In the genomic region with DNA sequence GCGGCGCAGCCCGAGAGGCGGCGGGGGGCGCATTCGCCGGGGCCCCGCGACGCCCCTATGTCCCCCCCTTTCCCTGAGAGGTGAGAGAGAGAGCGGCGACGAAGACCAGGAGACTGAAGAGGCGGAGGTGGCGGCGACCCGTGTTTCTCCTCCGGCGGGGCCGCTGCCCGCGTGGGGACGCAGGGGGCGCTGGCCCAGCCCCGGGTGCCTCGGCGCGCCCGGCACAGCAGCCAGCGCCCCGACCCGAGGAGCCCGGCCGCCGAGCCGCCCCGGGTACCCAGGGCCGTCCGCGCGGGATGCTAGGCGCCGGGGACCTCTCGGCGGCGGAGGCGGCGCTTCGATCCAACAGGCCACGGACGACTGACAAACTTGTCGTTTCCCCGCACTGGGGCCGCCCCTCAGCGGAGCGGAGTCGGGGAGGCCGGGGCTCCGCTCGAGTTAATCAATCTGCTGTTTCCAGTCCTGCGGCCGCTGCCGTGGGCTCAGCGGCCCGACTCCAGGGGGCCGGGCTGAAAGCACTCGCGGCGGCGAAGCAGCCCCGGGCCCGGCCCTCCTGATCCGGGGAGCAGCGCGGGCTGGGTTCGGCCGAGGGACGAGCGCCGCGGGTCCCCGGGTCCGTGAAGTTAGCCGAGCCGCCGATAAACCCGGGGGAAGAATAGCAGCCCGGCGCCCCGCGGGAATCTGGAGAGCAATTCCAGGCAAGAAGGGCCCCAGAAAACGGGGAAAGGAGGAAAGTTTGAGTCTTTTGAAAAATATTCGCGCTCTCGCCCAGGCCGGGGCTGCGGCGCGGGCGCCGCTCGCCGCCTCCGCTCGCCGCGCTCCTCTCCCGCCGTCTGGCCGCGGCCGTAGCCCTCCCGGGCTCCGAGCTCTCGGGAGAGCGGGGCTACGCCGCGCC, we compare ENCODE assay signal across 8 cellular contexts. TPM values are rescaled to one million over a fixed set of nuclear protein-coding genes. Genes with fewer than 3 reads are reported as not detected.
DNase-seq lines count a peak whose midpoint lies in the region; ATAC-seq and TF ChIP-seq lines count a peak whose summit lies in the region.

No MANE protein-coding gene starts in this region.

- in situ Hi-C loops in Caki2 (cut with HindIII; ENCODE audit: low pct_unique_long_range_greater_than_20kb, low sequenced_read_pairs), result no loop called here

- ATAC-seq in HG03442 (IDR thresholded peaks at IDR 0.05; ENCODE audit: unreplicated experiment) (peak; percentile 15), HG02763 (IDR thresholded peaks at IDR 0.05; ENCODE audit: unreplicated experiment) (no peak), GM21381 (IDR thresholded peaks at IDR 0.05; ENCODE audit: unreplicated experiment) (no peak)
- peak; percentile 41 to 44 for ATAC-seq in naive thymus-derived CD8-positive, alpha-beta T cell

- no peaks in the 10 kb centered on the region for H3K9me3 ChIP-seq in endodermal cell (ENCODE audit: control insufficient read depth, low read length)

- H3K4me3 ChIP-seq in endodermal cell (ENCODE audit: low read length) (peak overlapping the region; percentile 75), urinary bladder (ENCODE audit: low read depth, low read length) (peak overlapping the region; percentile 59)

- no peak overlapping the region for H3K27ac ChIP-seq in endodermal cell (ENCODE audit: low read depth, low read length)
- H3K27ac ChIP-seq in urinary bladder (ENCODE audit: low read depth), result no peak overlapping the region

- peaks cover 98% of the 10 kb centered on the region for H3K27me3 ChIP-seq in endodermal cell (ENCODE audit: control insufficient read depth, insufficient read depth, low read length, poor library complexity, severe bottlenecking)

- H3K27ac Mint-ChIP-seq in activated CD4-positive, alpha-beta T cell treated with anti-CD3 and anti-CD28 coated beads, Interleukin-2, amount 10 ng/mL, durations not matched to agents 24 days and 14 days, result peak overlapping the region; percentile 60
- no peak overlapping the region for H3K27ac Mint-ChIP-seq in endodermal cell
- H3K27ac Mint-ChIP-seq in naive thymus-derived CD8-positive, alpha-beta T cell, result peak overlapping the region in 5 of 10 donors; percentile 5 to 100 (median 70)

- intact Hi-C loops in activated CD4-positive, alpha-beta T cell treated with anti-CD3 and anti-CD28 coated beads, Interleukin-2, amount 10 ng/mL, durations not matched to agents 24 days and 14 days (cut with micrococcal nuclease), result loop anchor here (5.0 kb wide), 3 partner anchors 95 to 265 kb away; partner anchors contain the start of gene CMTR1

- no peaks in the 10 kb centered on the region for H3K36me3 ChIP-seq in endodermal cell (ENCODE audit: control insufficient read depth, insufficient read depth, low read length)
- H3K36me3 ChIP-seq in urinary bladder (ENCODE audit: insufficient read depth), result no peaks in the 10 kb centered on the region

- POLR2A ChIA-PET in naive thymus-derived CD8-positive, alpha-beta T cell (lab: Charles Lee), result interaction anchor here (0.5 to 1.4 kb wide), 10 partner anchors 10 to 945 kb away, joined by 3 to 6 read pairs (median 4); no protein-coding TSS in a partner anchor

- peaks cover 30% of the 10 kb centered on the region for H3K4me1 Mint-ChIP-seq in activated CD4-positive, alpha-beta T cell treated with anti-CD3 and anti-CD28 coated beads, Interleukin-2, amount 10 ng/mL, durations not matched to agents 24 days and 14 days
- peaks cover 24% of the 10 kb centered on the region for H3K4me1 Mint-ChIP-seq in endodermal cell
- H3K4me1 Mint-ChIP-seq in naive thymus-derived CD8-positive, alpha-beta T cell, result peaks cover 23 to 37% (median 24%) of the 10 kb centered on the region in 4 donors

- peak overlapping the region; percentile 88 for H3K4me3 Mint-ChIP-seq in activated CD4-positive, alpha-beta T cell treated with anti-CD3 and anti-CD28 coated beads, Interleukin-2, amount 10 ng/mL, durations not matched to agents 24 days and 14 days
- H3K4me3 Mint-ChIP-seq in endodermal cell, result peak overlapping the region; percentile 61
- peak overlapping the region; percentile 73 to 99 (median 86) for H3K4me3 Mint-ChIP-seq in naive thymus-derived CD8-positive, alpha-beta T cell

- H3K4me1 ChIP-seq in endodermal cell (ENCODE audit: control insufficient read depth, insufficient read depth, low read length), result no peaks in the 10 kb centered on the region
- no peaks in the 10 kb centered on the region for H3K4me1 ChIP-seq in urinary bladder (ENCODE audit: insufficient read depth)

- H3K9ac ChIP-seq in endodermal cell (ENCODE audit: extremely low read depth, low read length, poor library complexity, severe bottlenecking), result no peak overlapping the region

- 1% methylated on average over 27 to 120 of the region's 120 CpGs for WGBS in endodermal cell (ENCODE audit: insufficient coverage in 1 of 2, insufficient read length in 1 of 2), 2 experiments
- under 1% methylated on average over 120 of the region's 120 CpGs for WGBS in urinary bladder

- peaks cover 65% of the 10 kb centered on the region for H3K27me3 Mint-ChIP-seq in activated CD4-positive, alpha-beta T cell treated with anti-CD3 and anti-CD28 coated beads, Interleukin-2, amount 10 ng/mL, durations not matched to agents 24 days and 14 days
- H3K27me3 Mint-ChIP-seq in endodermal cell (ENCODE audit: insufficient read depth), result peaks cover 94% of the 10 kb centered on the region
- peaks cover 16 to 69% (median 35%) of the 10 kb centered on the region in 5 donors for H3K27me3 Mint-ChIP-seq in naive thymus-derived CD8-positive, alpha-beta T cell

- no peaks in the 10 kb centered on the region for H3K9me3 Mint-ChIP-seq in activated CD4-positive, alpha-beta T cell treated with anti-CD3 and anti-CD28 coated beads, Interleukin-2, amount 10 ng/mL, durations not matched to agents 24 days and 14 days
- H3K9me3 Mint-ChIP-seq in endodermal cell, result no peaks in the 10 kb centered on the region
- H3K9me3 Mint-ChIP-seq in naive thymus-derived CD8-positive, alpha-beta T cell, result peaks cover 0 to 1% (median 0%) of the 10 kb centered on the region in 9 donors

- H3K36me3 Mint-ChIP-seq in activated CD4-positive, alpha-beta T cell treated with anti-CD3 and anti-CD28 coated beads, Interleukin-2, amount 10 ng/mL, durations not matched to agents 24 days and 14 days (ENCODE audit: low read depth), result peaks cover 4% of the 10 kb centered on the region
- no peaks in the 10 kb centered on the region for H3K36me3 Mint-ChIP-seq in endodermal cell (ENCODE audit: low read depth)
- H3K36me3 Mint-ChIP-seq in naive thymus-derived CD8-positive, alpha-beta T cell, result no peaks in the 10 kb centered on the region

- peak; percentile 30 for TF ChIP-seq CTCF in endodermal cell (conservative IDR thresholded peaks at IDR 0.05)

- DNase-seq in Caki2 (ENCODE audit: low read depth) (peak; percentile 34), endodermal cell (peak; percentile 70)
- peak; percentile 86 for DNase-seq in activated CD4-positive, alpha-beta T cell treated with anti-CD3 and anti-CD28 coated beads, Interleukin-2, amount 10 ng/mL, durations not matched to agents 24 days and 14 days
- peak; percentile 17 to 70 (median 40) for DNase-seq in naive thymus-derived CD8-positive, alpha-beta T cell

RNA-seq across cellular contexts. Expression of gene MDGA1, which starts 0.6 kb away (rescaled TPM):
- total RNA-seq in Caki2 (2014; rRNA removed; shearing (Covaris generic); ENCODE audit: low replicate concordance), result 28.2 and 31.0 TPM in 2 replicates
- 2.6 and 2.8 TPM in 2 replicates for total RNA-seq in activated CD4-positive, alpha-beta T cell treated with anti-CD3 and anti-CD28 coated beads, Interleukin-2, amount 10 ng/mL, durations not matched to agents 24 days and 14 days
- under 1 TPM; 0.27 to 0.40 TPM for total RNA-seq in endodermal cell
- polyA plus RNA-seq in endodermal cell (2013, experiment 1 of 2), result 10.2 TPM
- polyA plus RNA-seq in endodermal cell (2013, experiment 2 of 2), result 10.1 TPM
- 1 to 10 TPM; 6.3 to 9.8 TPM for total RNA-seq in naive thymus-derived CD8-positive, alpha-beta T cell
- 1 to 10 TPM in 1 of 3 donors, under 1 TPM in 2; 0.43 to 1.3 (median 0.46) TPM for polyA plus RNA-seq in naive thymus-derived CD8-positive, alpha-beta T cell
- total RNA-seq in urinary bladder, result 3.6 TPM
- polyA plus RNA-seq in urinary bladder, result 3.3 TPM

Comparison
In these comparisons a context has a peak if more than half of its experiments do, and no peak if none do; other contexts are left out.
1. DNase-seq: peak in every context shown above with its lines; median percentile 86 in activated CD4-positive, alpha-beta T cell treated with anti-CD3 and anti-CD28 coated beads, Interleukin-2, amount 10 ng/mL, durations not matched to agents 24 days and 14 days; 70 in endodermal cell; 40 in naive thymus-derived CD8-positive, alpha-beta T cell; 34 in Caki2.
2. ATAC-seq: peak in HG03442 (single experiment) and naive thymus-derived CD8-positive, alpha-beta T cell (2 of 2); none in HG02763 (single experiment) and GM21381 (single experiment).
3. Peak in every context shown above with its lines, with median percentiles within 50 percentile points of each other: H3K4me3 Mint-ChIP-seq.